32 cellular contexts compared by ENCODE assay signal in the genomic region with DNA sequence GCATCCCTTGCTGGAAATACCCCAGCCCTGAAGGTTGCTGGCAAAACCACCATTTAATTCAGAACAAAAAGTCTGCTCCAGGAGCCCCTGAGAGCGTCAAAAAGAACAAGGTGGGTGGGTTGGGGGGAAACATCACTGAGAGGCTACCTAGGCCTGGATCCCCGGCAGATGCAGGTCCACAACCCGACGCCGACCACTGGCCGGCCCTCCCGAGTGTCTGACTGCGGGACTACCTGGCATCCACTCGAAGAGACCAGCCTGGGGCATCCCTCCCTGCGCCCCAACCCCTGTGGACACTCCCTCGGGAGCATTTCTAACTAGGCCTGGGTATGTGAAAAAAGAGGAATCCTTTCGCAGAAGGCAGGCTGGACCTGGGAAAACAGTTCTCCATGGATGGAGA. TPM values are rescaled to one million over a fixed set of nuclear protein-coding genes. Genes with fewer than 3 reads are reported as not detected.
"Had no signal": no experiment of that assay in that cellular context is flagged by ENCODE, and none has a peak within 500 bp of the region (broad histone marks: within the 10 kb centered on the region; RNA-seq: fewer than 3 reads in every experiment).

No MANE protein-coding gene starts in this region.

- H3K9ac ChIP-seq: SK-N-SH had no signal

- H3K27ac ChIP-seq: Peyer's patch, SJSA1 had no signal

- H3K4me2 ChIP-seq: SK-N-SH had no signal

- H3K9me3 ChIP-seq: MG63, Peyer's patch, SJSA1, SK-N-SH had no signal

- H3K4me3 ChIP-seq: MG63, Peyer's patch, SJSA1 had no signal

- H3K27me3 ChIP-seq: MG63, Peyer's patch had no signal

- H3K4me1 ChIP-seq: Peyer's patch, SJSA1 had no signal

- DNase-seq: Kasumi-1, KG1, MG63, NCI-H1048, NCI-H1092 treated with DMSO at 0.1 percent for 48 hours, NCI-H1105 treated with DMSO at 0.1 percent for 48 hours, NCI-H1417, NCI-H1436, NCI-H146, NCI-H1694, NCI-H187, NCI-H1930, NCI-H2029 treated with DMSO at 0.1 percent for 48 hours, NCI-H2081 treated with DMSO at 0.1 percent for 48 hours, NCI-H2107, NCI-H2171, NCI-H226, NCI-H446 treated with DMSO at 0.1 percent for 48 hours, NCI-H510A, NCI-H524, NCI-H69, NCI-H748 treated with DMSO at 0.1 percent for 48 hours, NCI-H82, Peyer's patch, Right ventricle myocardium superior, RPMI8226, SHP77 treated with DMSO at 0.1 percent for 48 hours, SK-N-SH, SW 1271 had no signal

- H3K36me3 ChIP-seq: MG63, Peyer's patch, SJSA1 had no signal

RNA-seq across cellular contexts. Expression of gene FAM209B, which starts 47.2 kb away (rescaled TPM):
- total RNA-seq: M059J, OCI-LY7, Peyer's patch, SJSA1 had no signal

RNA-seq across cellular contexts. Expression of gene TFAP2C, which starts 48.9 kb away (rescaled TPM):
- total RNA-seq: OCI-LY7, Peyer's patch had no signal

RNA-seq across cellular contexts. Expression of gene FAM209A, which starts 55.7 kb away (rescaled TPM):
- total RNA-seq: M059J, Peyer's patch, Right ventricle myocardium superior, SJSA1 had no signal
